Comparison of ENCODE assay signal across 9 cellular contexts in the genomic region with DNA sequence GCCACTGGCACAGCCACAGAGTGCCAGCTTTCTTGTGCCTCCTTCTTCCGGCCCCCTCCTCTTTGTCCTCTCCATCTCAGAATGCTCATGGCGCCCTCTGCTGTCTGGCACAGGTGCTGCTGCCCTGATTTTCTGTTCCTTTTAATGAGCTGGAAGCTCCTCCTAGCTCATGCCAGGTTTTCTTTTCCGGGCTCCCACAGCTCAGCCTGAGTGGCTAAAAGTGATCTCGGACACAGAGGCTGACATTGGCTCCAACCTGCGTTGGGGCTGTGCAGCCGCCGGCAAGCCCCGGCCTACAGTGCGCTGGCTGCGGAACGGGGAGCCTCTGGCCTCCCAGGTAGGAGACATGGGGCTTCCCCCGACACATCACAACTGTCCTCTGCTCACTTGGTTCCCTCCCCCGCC. TPM values are rescaled to one million over a fixed set of nuclear protein-coding genes. Genes with fewer than 3 reads are reported as not detected.
DNase-seq lines count a peak whose midpoint lies in the region; ATAC-seq and TF ChIP-seq lines count a peak whose summit lies in the region.
"Had no signal": no experiment of that assay in that cellular context is flagged by ENCODE, and none has a peak within 500 bp of the region (broad histone marks: within the 10 kb centered on the region; RNA-seq: fewer than 3 reads in every experiment).

No MANE protein-coding gene starts in this region.

- H3K9ac ChIP-seq in Loucy (ENCODE audit: low read depth, low read length, poor library complexity, severe bottlenecking), result peak overlapping the region; percentile 22

- H3K4me3 Mint-ChIP-seq in activated T-helper 2 cell treated with anti-CD3 and anti-CD28 coated beads, Interferon-gamma antibody, Interleukin-2, Interleukin-4, amounts not matched to agents 10 μg/mL and 5 μg/mL and 100 μg/mL, durations not matched to agents 14 hours and 24 hours and 36 hours (ENCODE audit: low read depth), result no peak overlapping the region

- no peaks in the 10 kb centered on the region for H3K36me3 ChIP-seq in Loucy (ENCODE audit: insufficient read depth, low read length)

- no peak overlapping the region for H3K27ac Mint-ChIP-seq in activated T-helper 2 cell treated with anti-CD3 and anti-CD28 coated beads, Interferon-gamma antibody, Interleukin-2, Interleukin-4, amounts not matched to agents 10 μg/mL and 5 μg/mL and 100 μg/mL, durations not matched to agents 14 hours and 24 hours and 36 hours

- no peaks in the 10 kb centered on the region for H3K79me2 ChIP-seq in Loucy (ENCODE audit: insufficient read depth, low read length)

- no peaks in the 10 kb centered on the region for H3K36me3 Mint-ChIP-seq in activated T-helper 2 cell treated with anti-CD3 and anti-CD28 coated beads, Interferon-gamma antibody, Interleukin-2, Interleukin-4, amounts not matched to agents 10 μg/mL and 5 μg/mL and 100 μg/mL, durations not matched to agents 14 hours and 24 hours and 36 hours (ENCODE audit: low read depth)

- H4K20me1 ChIP-seq in Loucy (ENCODE audit: insufficient read depth, low read length, poor library complexity, severe bottlenecking), result no peaks in the 10 kb centered on the region

- H3K4me2 ChIP-seq in Loucy (ENCODE audit: low read depth, low read length, poor library complexity, severe bottlenecking), result no peak overlapping the region

- TF ChIP-seq CTCF in Loucy (conservative IDR thresholded peaks at IDR 0.05; ENCODE audit: low read length) (peak; percentile 93), RWPE1 (conservative IDR thresholded peaks at IDR 0.05; ENCODE audit: low read depth) (peak; percentile 89), foreskin fibroblast (IDR thresholded peaks at IDR 0.05; ENCODE audit: low read depth, low read length) (peak; percentile 87)

- H3K27ac ChIP-seq in RWPE1 (no peak overlapping the region), temporal lobe (ENCODE audit: low read depth, low read length) (peak overlapping the region; percentile 87)

- POLR2A ChIA-PET in RWPE1 (lab: Yijun Ruan, JAX; ENCODE audit: low non-redundant PET), result no interaction called here

- no peaks in the 10 kb centered on the region for H3K27me3 Mint-ChIP-seq in activated T-helper 2 cell treated with anti-CD3 and anti-CD28 coated beads, Interferon-gamma antibody, Interleukin-2, Interleukin-4, amounts not matched to agents 10 μg/mL and 5 μg/mL and 100 μg/mL, durations not matched to agents 14 hours and 24 hours and 36 hours (ENCODE audit: low read depth)

- H3K4me3 ChIP-seq in Loucy (ENCODE audit: low read length, poor library complexity, severe bottlenecking) (no peak overlapping the region), foreskin fibroblast (ENCODE audit: low read depth in 1 of 2, low read length in 2 of 2) (no peak overlapping the region)

- intact Hi-C loops in activated T-helper 2 cell treated with anti-CD3 and anti-CD28 coated beads, Interferon-gamma antibody, Interleukin-2, Interleukin-4, amounts not matched to agents 10 μg/mL and 5 μg/mL and 100 μg/mL, durations not matched to agents 14 hours and 24 hours and 36 hours (cut with micrococcal nuclease), result loop anchor here (1.0 kb wide), 1 partner anchor 72 kb away; no protein-coding TSS in a partner anchor

- no peaks in the 10 kb centered on the region for H3K4me1 Mint-ChIP-seq in activated T-helper 2 cell treated with anti-CD3 and anti-CD28 coated beads, Interferon-gamma antibody, Interleukin-2, Interleukin-4, amounts not matched to agents 10 μg/mL and 5 μg/mL and 100 μg/mL, durations not matched to agents 14 hours and 24 hours and 36 hours (ENCODE audit: low read depth)

- H2AFZ ChIP-seq in Loucy (ENCODE audit: low read length), result peak overlapping the region; percentile 85

- DNase-seq in DMS153 (lab: John Stamatoyannopoulos, UW) (peak; percentile 83), RWPE1 (ENCODE audit: low spot score) (peak; percentile 81), foreskin fibroblast (peak; percentile 44 to 83), occipital lobe (lab: John Stamatoyannopoulos, UW) (peak; percentile 75)
- peak; percentile 60 for DNase-seq in activated T-helper 2 cell treated with anti-CD3 and anti-CD28 coated beads, Interferon-gamma antibody, Interleukin-2, Interleukin-4, amounts not matched to agents 10 μg/mL and 5 μg/mL and 100 μg/mL, durations not matched to agents 14 hours and 24 hours and 36 hours (ENCODE audit: low spot score)

- H3F3A ChIP-seq in Loucy (ENCODE audit: low read depth), result no peaks in the 10 kb centered on the region

- no peaks in the 10 kb centered on the region for H3K27me3 ChIP-seq in Loucy (ENCODE audit: insufficient read depth, low read length, poor library complexity, severe bottlenecking)

- H3K9me3 Mint-ChIP-seq in activated T-helper 2 cell treated with anti-CD3 and anti-CD28 coated beads, Interferon-gamma antibody, Interleukin-2, Interleukin-4, amounts not matched to agents 10 μg/mL and 5 μg/mL and 100 μg/mL, durations not matched to agents 14 hours and 24 hours and 36 hours, result no peaks in the 10 kb centered on the region

- H3K9me3 ChIP-seq in Loucy (ENCODE audit: insufficient read depth, low read depth, low read length), result no peaks in the 10 kb centered on the region

- peaks cover 3% of the 10 kb centered on the region for H3K4me1 ChIP-seq in Loucy (ENCODE audit: insufficient read depth, low read length, poor library complexity, severe bottlenecking)

- no peak for ATAC-seq in HG02885 (IDR thresholded peaks at IDR 0.05; ENCODE audit: poor library complexity, unreplicated experiment)

- H3K9me2 ChIP-seq in Loucy (replicated peaks; ENCODE audit: low read depth, low read length), result no peaks in the 10 kb centered on the region

- CTCF ChIA-PET in RWPE1 (lab: Yijun Ruan, JAX), result interaction anchor here (0.5 to 4.3 kb wide), 54 partner anchors 8 to 1287 kb away, joined by 3 to 162 read pairs (median 4); a partner anchor contains a TSS

RNA-seq across cellular contexts. Expression of a gene that starts 18.7 kb away (rescaled TPM):
- total RNA-seq in activated T-helper 2 cell treated with anti-CD3 and anti-CD28 coated beads, Interferon-gamma antibody, Interleukin-2, Interleukin-4, amounts not matched to agents 10 μg/mL and 5 μg/mL and 100 μg/mL, durations not matched to agents 14 hours and 24 hours and 36 hours, result not detected in 2 replicates
- total RNA-seq in occipital lobe (22.8 TPM), temporal lobe (23.4 TPM)
- total RNA-seq: T-helper 2 cell treated with Interferon-gamma antibody and Interleukin-4, amounts not matched to agents 100 ng/mL and 5 ng/mL, for 36 hours had no signal

RNA-seq across cellular contexts. Expression of a gene that starts 22.6 kb away (rescaled TPM):
- 3.2 and 3.3 TPM in 2 replicates for total RNA-seq in activated T-helper 2 cell treated with anti-CD3 and anti-CD28 coated beads, Interferon-gamma antibody, Interleukin-2, Interleukin-4, amounts not matched to agents 10 μg/mL and 5 μg/mL and 100 μg/mL, durations not matched to agents 14 hours and 24 hours and 36 hours
- total RNA-seq in occipital lobe (3.4 TPM), temporal lobe (2.0 TPM)

Comparison
In these comparisons a context has a peak if more than half of its experiments do, and no peak if none do; other contexts are left out.
1. RNA of a gene that starts 18.7 kb away (total RNA-seq): 23.4 TPM in temporal lobe (single experiment) and 22.8 TPM in occipital lobe (single experiment); not detected in activated T-helper 2 cell treated with anti-CD3 and anti-CD28 coated beads, Interferon-gamma antibody, Interleukin-2, Interleukin-4, amounts not matched to agents 10 μg/mL and 5 μg/mL and 100 μg/mL, durations not matched to agents 14 hours and 24 hours and 36 hours; every median in the first group is over 10 times any median in the second.
2. Peak in every context shown above with its lines, with median percentiles within 50 percentile points of each other: DNase-seq and CTCF ChIP-seq.